In genomic region chr19:8020681-8021080, GRCh38 we compare ENCODE assay signal across 38 cellular contexts. TPM values are rescaled to one million over a fixed set of nuclear protein-coding genes. Genes with fewer than 3 reads are reported as not detected.
"Had no signal": no experiment of that assay in that cellular context is flagged by ENCODE, and none has a peak within 500 bp of the region (broad histone marks: within the 10 kb centered on the region; RNA-seq: fewer than 3 reads in every experiment).

No MANE protein-coding gene starts in this region.

- H3K4me1 ChIP-seq: SJSA1 had no signal

- H3K27ac Mint-ChIP-seq: activated B cell treated with CpG ODN at 0.5 μM for 24 hours; activated CD4-positive, alpha-beta memory T cell treated with anti-CD3 and anti-CD28 coated beads, Interleukin-2, amount 10 ng/mL, durations not matched to agents 7 days and 5 days; activated CD8-positive, alpha-beta memory T cell treated with anti-CD3 and anti-CD28 coated beads, Interleukin-2, amount 10 ng/mL, durations not matched to agents 7 days and 5 days; activated naive CD4-positive, alpha-beta T cell treated with anti-CD3 and anti-CD28 coated beads, Interleukin-2, amount 50 U/mL, for 24 hours; activated naive CD8-positive, alpha-beta T cell treated with anti-CD3 and anti-CD28 coated beads, Interleukin-2, amount 50 U/mL, for 24 hours; activated T-cell treated with anti-CD3 and anti-CD28 coated beads, Interleukin-2, amount 50 U/mL, for 72 hours; activated T-helper 2 cell treated with anti-CD3 and anti-CD28 coated beads, Interferon-gamma antibody, Interleukin-2, Interleukin-4, amounts not matched to agents 10 μg/mL and 5 μg/mL and 100 μg/mL, durations not matched to agents 14 hours and 24 hours and 36 hours; T-helper 1 cell treated with Interleukin-12 subunit alpha and Interleukin-12 subunit beta and Interleukin-4 antibody, amounts not matched to agents 30 μg/mL and 1 μg/mL, for 36 hours; T-helper 2 cell treated with Interferon-gamma antibody and Interleukin-4, amounts not matched to agents 5 μg/mL and 100 μg/mL, for 36 hours had no signal

- H3K4me3 Mint-ChIP-seq: activated B cell treated with CpG ODN at 0.5 μM for 24 hours; activated CD4-positive, alpha-beta memory T cell treated with anti-CD3 and anti-CD28 coated beads, Interleukin-2, amount 10 ng/mL, durations not matched to agents 7 days and 5 days; activated CD8-positive, alpha-beta memory T cell treated with anti-CD3 and anti-CD28 coated beads, Interleukin-2, amount 10 ng/mL, durations not matched to agents 7 days and 5 days; activated naive CD4-positive, alpha-beta T cell treated with anti-CD3 and anti-CD28 coated beads, Interleukin-2, amount 50 U/mL, for 24 hours; activated naive CD8-positive, alpha-beta T cell treated with anti-CD3 and anti-CD28 coated beads, Interleukin-2, amount 50 U/mL, for 24 hours; activated T-cell treated with anti-CD3 and anti-CD28 coated beads, Interleukin-2, amount 50 U/mL, for 72 hours; brain; central memory CD8-positive, alpha-beta T cell; T-helper 1 cell treated with Interleukin-12 subunit alpha and Interleukin-12 subunit beta and Interleukin-4 antibody, amounts not matched to agents 30 μg/mL and 1 μg/mL, for 36 hours; T-helper 2 cell treated with Interferon-gamma antibody and Interleukin-4, amounts not matched to agents 5 μg/mL and 100 μg/mL, for 36 hours had no signal

- H3K4me1 Mint-ChIP-seq: brain had no signal

- H3K9me3 ChIP-seq: MG63, SJSA1, SK-N-SH had no signal

- H3K36me3 ChIP-seq: MG63, SJSA1 had no signal

- H3K4me2 ChIP-seq: SK-N-SH had no signal

- H3K27ac ChIP-seq: SJSA1, VCaP had no signal

- H3K27me3 Mint-ChIP-seq: activated B cell treated with CpG ODN at 0.5 μM for 24 hours; activated CD4-positive, alpha-beta memory T cell treated with anti-CD3 and anti-CD28 coated beads, Interleukin-2, amount 10 ng/mL, durations not matched to agents 7 days and 5 days; activated CD8-positive, alpha-beta memory T cell treated with anti-CD3 and anti-CD28 coated beads, Interleukin-2, amount 10 ng/mL, durations not matched to agents 7 days and 5 days; activated naive CD4-positive, alpha-beta T cell treated with anti-CD3 and anti-CD28 coated beads, Interleukin-2, amount 50 U/mL, for 24 hours; activated naive CD8-positive, alpha-beta T cell treated with anti-CD3 and anti-CD28 coated beads, Interleukin-2, amount 50 U/mL, for 24 hours; brain; central memory CD8-positive, alpha-beta T cell had no signal

- ATAC-seq: activated CD8-positive, alpha-beta memory T cell treated with anti-CD3 and anti-CD28 coated beads, Interleukin-2, amount 10 ng/mL, durations not matched to agents 7 days and 5 days; activated naive CD8-positive, alpha-beta T cell treated with anti-CD3 and anti-CD28 coated beads, Interleukin-2, amount 50 U/mL, for 24 hours; activated T-cell treated with anti-CD3 and anti-CD28 coated beads, Interleukin-2, amount 50 U/mL, for 72 hours; Panc1 had no signal

- FAIRE-seq: bronchial epithelial cell had no signal

- H3K36me3 Mint-ChIP-seq: activated CD8-positive, alpha-beta memory T cell treated with anti-CD3 and anti-CD28 coated beads, Interleukin-2, amount 10 ng/mL, durations not matched to agents 7 days and 5 days; activated naive CD4-positive, alpha-beta T cell treated with anti-CD3 and anti-CD28 coated beads, Interleukin-2, amount 50 U/mL, for 24 hours had no signal

- DNase-seq: activated B cell treated with CpG ODN at 0.5 μM for 24 hours; activated CD4-positive, alpha-beta memory T cell treated with anti-CD3 and anti-CD28 coated beads, Interleukin-2, amount 10 ng/mL, durations not matched to agents 7 days and 5 days; activated CD4-positive, alpha-beta T cell treated with anti-CD3 and anti-CD28 coated beads for 4 hours; activated CD4-positive, CD25-positive, alpha-beta regulatory T cell treated with anti-CD3 and anti-CD28 coated beads, Interleukin-2, amount 50 U/mL, for 72 hours; activated CD8-positive, alpha-beta memory T cell treated with anti-CD3 and anti-CD28 coated beads for 24 hours; activated CD8-positive, alpha-beta memory T cell treated with anti-CD3 and anti-CD28 coated beads, Interleukin-2, amount 10 ng/mL, durations not matched to agents 7 days and 5 days; activated CD8-positive, alpha-beta memory T cell treated with anti-CD3 and anti-CD28 coated beads, Interleukin-2, amount 50 U/mL, for 48 hours; activated gamma-delta T cell; activated naive CD4-positive, alpha-beta T cell treated with Interleukin-2 at 50 U/mL for 16 hours; activated naive CD8-positive, alpha-beta T cell treated with anti-CD3 and anti-CD28 coated beads, Interleukin-2, amount 50 U/mL, for 24 hours; activated T-cell treated with anti-CD3 and anti-CD28 coated beads, Interleukin-2, amount 50 U/mL, for 1 hour; activated T-cell treated with anti-CD3 and anti-CD28 coated beads, Interleukin-2, amount 50 U/mL, for 72 hours; anterior cingulate cortex; Karpas-422; KBM-7; MG63; NCI-H1048; NCI-H1105 treated with DMSO at 0.1 percent for 48 hours; NCI-H1436; NCI-H1694; NCI-H1930; NCI-H2081 treated with DMSO at 0.1 percent for 48 hours; NCI-H345; NCI-H524 treated with DMSO at 0.1 percent for 48 hours; RPMI8226; SHP77 treated with DMSO at 0.1 percent for 48 hours; SK-N-SH had no signal

- H3K9me3 Mint-ChIP-seq: activated B cell treated with CpG ODN at 0.5 μM for 24 hours; activated CD4-positive, alpha-beta memory T cell treated with anti-CD3 and anti-CD28 coated beads, Interleukin-2, amount 10 ng/mL, durations not matched to agents 7 days and 5 days; activated naive CD4-positive, alpha-beta T cell treated with anti-CD3 and anti-CD28 coated beads, Interleukin-2, amount 50 U/mL, for 24 hours; activated naive CD8-positive, alpha-beta T cell treated with anti-CD3 and anti-CD28 coated beads, Interleukin-2, amount 50 U/mL, for 24 hours; activated T-cell treated with anti-CD3 and anti-CD28 coated beads, Interleukin-2, amount 50 U/mL, for 72 hours; activated T-helper 2 cell treated with anti-CD3 and anti-CD28 coated beads, Interferon-gamma antibody, Interleukin-2, Interleukin-4, amounts not matched to agents 10 μg/mL and 5 μg/mL and 100 μg/mL, durations not matched to agents 14 hours and 24 hours and 36 hours; central memory CD8-positive, alpha-beta T cell; T-helper 1 cell treated with Interleukin-12 subunit alpha and Interleukin-12 subunit beta and Interleukin-4 antibody, amounts not matched to agents 30 μg/mL and 1 μg/mL, for 36 hours; T-helper 2 cell treated with Interferon-gamma antibody and Interleukin-4, amounts not matched to agents 5 μg/mL and 100 μg/mL, for 36 hours had no signal

- H3K4me3 ChIP-seq: MG63, SJSA1 had no signal

- H3K27me3 ChIP-seq: MG63, SJSA1 had no signal

- H3K9ac ChIP-seq: SK-N-SH had no signal

RNA-seq across cellular contexts. Expression of gene CCL25, which starts 31.9 kb away (rescaled TPM):
- total RNA-seq: activated B cell treated with CpG ODN at 0.5 μM for 24 hours; activated CD4-positive, alpha-beta memory T cell treated with anti-CD3 and anti-CD28 coated beads, Interleukin-2, amount 10 ng/mL, durations not matched to agents 7 days and 5 days; activated CD8-positive, alpha-beta memory T cell treated with anti-CD3 and anti-CD28 coated beads, Interleukin-2, amount 10 ng/mL, durations not matched to agents 7 days and 5 days; activated T-helper 2 cell treated with anti-CD3 and anti-CD28 coated beads, Interferon-gamma antibody, Interleukin-2, Interleukin-4, amounts not matched to agents 10 μg/mL and 5 μg/mL and 100 μg/mL, durations not matched to agents 14 hours and 24 hours and 36 hours; bronchial epithelial cell; NCI-H460; SJSA1 had no signal
